Comparison of ENCODE assay signal across 8 cellular contexts in the genomic region with DNA sequence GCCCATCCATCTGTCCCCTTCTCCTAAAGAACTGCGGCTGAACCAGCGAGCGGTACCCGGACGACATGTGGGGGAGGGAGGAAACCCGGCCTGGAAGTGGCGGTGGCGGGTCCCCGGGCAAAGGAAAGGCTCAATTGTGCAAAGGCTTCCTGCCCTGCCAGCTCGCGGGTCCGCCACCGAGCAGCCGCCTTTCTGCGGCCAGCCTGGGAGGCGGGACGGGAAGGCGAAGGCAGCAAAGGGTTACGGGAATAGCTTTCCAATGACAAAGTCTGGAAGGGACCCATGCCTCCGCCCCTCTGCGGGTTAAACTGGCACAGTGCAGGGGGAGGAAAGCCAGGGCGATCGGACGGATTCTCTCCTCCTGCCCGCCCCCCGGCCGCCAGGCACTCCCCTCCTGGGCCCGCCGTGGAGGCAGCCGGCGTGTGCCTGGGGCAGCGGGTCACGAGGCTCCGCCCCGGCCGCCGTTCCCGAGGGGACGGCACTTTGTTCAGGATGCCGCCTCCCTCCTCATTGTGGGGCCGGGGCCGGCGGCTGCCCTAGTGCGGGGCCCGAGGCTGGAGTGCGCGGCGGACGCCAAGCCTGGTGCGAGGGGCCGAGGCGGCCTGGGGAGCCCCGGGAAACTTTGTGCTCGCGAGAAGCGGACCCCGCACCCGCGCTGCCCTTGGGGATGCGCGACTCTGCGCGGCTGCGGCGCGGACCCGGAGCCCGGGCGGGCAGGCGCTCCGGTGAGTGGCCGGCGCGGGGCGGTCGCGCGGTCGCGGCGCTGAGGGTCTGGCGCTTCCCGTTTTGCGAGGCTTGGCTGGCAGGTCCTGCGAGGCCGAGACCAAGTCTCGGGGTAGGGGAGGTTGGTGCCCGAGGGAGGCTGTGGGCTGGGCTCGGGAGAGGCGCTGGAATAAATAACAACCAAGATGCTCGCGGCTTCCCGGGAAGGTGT. TPM values are rescaled to one million over a fixed set of nuclear protein-coding genes. Genes with fewer than 3 reads are reported as not detected.
DNase-seq lines count a peak whose midpoint lies in the region; ATAC-seq and TF ChIP-seq lines count a peak whose summit lies in the region.

A gene with protein sequence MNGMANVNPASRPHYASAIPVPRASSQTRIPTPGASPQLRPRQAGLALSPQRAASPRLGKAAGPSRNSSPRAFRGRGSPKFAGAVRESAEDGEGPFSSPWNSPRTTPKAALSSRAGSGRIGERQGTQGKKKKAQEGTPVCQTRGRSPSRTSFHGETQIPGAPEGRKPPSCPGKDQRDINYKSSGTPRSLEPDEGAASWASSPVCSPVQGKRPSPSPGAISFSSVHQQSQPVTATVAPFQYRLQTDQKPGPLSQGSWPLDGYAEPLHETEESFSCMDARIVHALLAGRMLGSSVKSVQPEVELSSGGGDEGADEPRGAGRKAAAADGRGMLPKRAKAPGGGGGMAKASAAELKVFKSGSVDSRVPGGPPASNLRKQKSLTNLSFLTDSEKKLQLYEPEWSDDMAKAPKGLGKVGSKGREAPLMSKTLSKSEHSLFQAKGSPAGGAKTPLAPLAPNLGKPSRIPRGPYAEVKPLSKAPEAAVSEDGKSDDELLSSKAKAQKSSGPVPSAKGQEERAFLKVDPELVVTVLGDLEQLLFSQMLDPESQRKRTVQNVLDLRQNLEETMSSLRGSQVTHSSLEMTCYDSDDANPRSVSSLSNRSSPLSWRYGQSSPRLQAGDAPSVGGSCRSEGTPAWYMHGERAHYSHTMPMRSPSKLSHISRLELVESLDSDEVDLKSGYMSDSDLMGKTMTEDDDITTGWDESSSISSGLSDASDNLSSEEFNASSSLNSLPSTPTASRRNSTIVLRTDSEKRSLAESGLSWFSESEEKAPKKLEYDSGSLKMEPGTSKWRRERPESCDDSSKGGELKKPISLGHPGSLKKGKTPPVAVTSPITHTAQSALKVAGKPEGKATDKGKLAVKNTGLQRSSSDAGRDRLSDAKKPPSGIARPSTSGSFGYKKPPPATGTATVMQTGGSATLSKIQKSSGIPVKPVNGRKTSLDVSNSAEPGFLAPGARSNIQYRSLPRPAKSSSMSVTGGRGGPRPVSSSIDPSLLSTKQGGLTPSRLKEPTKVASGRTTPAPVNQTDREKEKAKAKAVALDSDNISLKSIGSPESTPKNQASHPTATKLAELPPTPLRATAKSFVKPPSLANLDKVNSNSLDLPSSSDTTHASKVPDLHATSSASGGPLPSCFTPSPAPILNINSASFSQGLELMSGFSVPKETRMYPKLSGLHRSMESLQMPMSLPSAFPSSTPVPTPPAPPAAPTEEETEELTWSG (N-terminal part only) (plus strand): TSS at position 510 of the 934 bp plus-strand sequence. CDS start 83,758 bp downstream, outside the sequence.

- H3K4me1 ChIP-seq in H9 (ENCODE audit: insufficient read depth, low read length) (no peaks in the 10 kb centered on the region; the same call in 1 of the 2 replicates), endocrine pancreas (ENCODE audit: control insufficient read depth, insufficient read depth, low read length) (no peaks in the 10 kb centered on the region), lower lobe of right lung (peaks cover 75% of the 10 kb centered on the region), subcutaneous abdominal adipose tissue (ENCODE audit: control insufficient read depth in 5 of 5, insufficient read depth in 5 of 5, low read length in 5 of 5) (peaks cover 6 to 79% (median 37%) of the 10 kb centered on the region in 5 donors)

- H3K23ac ChIP-seq in H9 (ENCODE audit: insufficient read length, low read depth, low read length), result no peak within 1 kb of the TSS

- H3K79me2 ChIP-seq in H9 (ENCODE audit: insufficient read depth, low read length), result no peaks in the 10 kb centered on the region

- peak within 1 kb of the TSS; percentile 79 to 92 for H3K4me3 Mint-ChIP-seq in H9

- H2AFZ ChIP-seq in H9 (ENCODE audit: low read length), result no peak within 1 kb of the TSS

- H3K79me1 ChIP-seq in H9 (ENCODE audit: insufficient read depth, low read depth, low read length, poor library complexity, severe bottlenecking), result no peaks in the 10 kb centered on the region

- DNase-seq in H9 (peak; percentile 74), lower lobe of right lung (peak; percentile 68), HUDEP-2 (lab: John Stamatoyannopoulos, UW; ENCODE audit: unreplicated experiment in 76 of 76) (no peak)

- ATAC-seq in SK-N-SH treated with all-trans-retinoic acid at 6 μM for 48 hours, result peak; percentile 72
- peak; percentile 74 to 79 for ATAC-seq in lower lobe of right lung
- ATAC-seq in GM18511 (IDR thresholded peaks at IDR 0.05; ENCODE audit: unreplicated experiment), result no peak

- no peak within 1 kb of the TSS for H2BK20ac ChIP-seq in H9 (ENCODE audit: low read depth, low read length, poor library complexity, severe bottlenecking)

- no peak within 1 kb of the TSS; the same call in 1 of the 2 replicates for H3K14ac ChIP-seq in H9 (ENCODE audit: insufficient read depth, low read length)

- H3K4ac ChIP-seq in H9 (ENCODE audit: low read depth, low read length), result no peak within 1 kb of the TSS

- TF ChIP-seq CTCF in C4-2B (conservative IDR thresholded peaks at IDR 0.05) (no peak), H9 (conservative IDR thresholded peaks at IDR 0.05) (no peak), lower lobe of right lung (IDR thresholded peaks at IDR 0.05) (no peak)

- H4K91ac ChIP-seq in H9 (ENCODE audit: insufficient read length, low read depth, low read length), result no peak within 1 kb of the TSS

- H3K4me3 ChIP-seq in endocrine pancreas (ENCODE audit: control insufficient read depth, insufficient read depth, low read length) (peak within 1 kb of the TSS; percentile 51), lower lobe of right lung (peak within 1 kb of the TSS; percentile 64), subcutaneous abdominal adipose tissue (ENCODE audit: low read depth in 1 of 5, low read length in 5 of 5) (peak within 1 kb of the TSS; percentile 63 to 86 (median 77))

- peaks cover 77% of the 10 kb centered on the region for H3K27me3 Mint-ChIP-seq in H9 (ENCODE audit: low read depth)

- H3K36me3 ChIP-seq in endocrine pancreas (ENCODE audit: control insufficient read depth, insufficient read depth, low read length) (no peaks in the 10 kb centered on the region), lower lobe of right lung (no peaks in the 10 kb centered on the region), subcutaneous abdominal adipose tissue (ENCODE audit: control insufficient read depth in 5 of 5, insufficient read depth in 5 of 5, low read length in 5 of 5) (no peaks in the 10 kb centered on the region)

- H4K20me1 ChIP-seq in H9 (ENCODE audit: control insufficient read depth, insufficient read depth, insufficient read length), result no peaks in the 10 kb centered on the region

- H2BK15ac ChIP-seq in H9 (ENCODE audit: low read depth, low read length), result no peak within 1 kb of the TSS; the same call in 1 of the 2 replicates

- peaks cover 23% of the 10 kb centered on the region for H3K23me2 ChIP-seq in H9 (ENCODE audit: insufficient read length, low read depth, low read length, poor library complexity, severe bottlenecking)

- no peak within 1 kb of the TSS for H3K18ac ChIP-seq in H9 (ENCODE audit: insufficient read length, low read depth, low read length)

- no peak within 1 kb of the TSS for H4K8ac ChIP-seq in H9 (replicated peaks; ENCODE audit: insufficient read length, low read depth, low read length)

- no peak within 1 kb of the TSS for H3K56ac ChIP-seq in H9 (ENCODE audit: insufficient read length, low read depth, low read length)

- peak within 1 kb of the TSS; percentile 95 for H3K4me2 ChIP-seq in H9 (ENCODE audit: insufficient read depth, insufficient read length, low read length)

- no peak within 1 kb of the TSS for H3T11ph ChIP-seq in H9 (ENCODE audit: low read length)

- no peak within 1 kb of the TSS for H2BK12ac ChIP-seq in H9 (ENCODE audit: insufficient read length, low read depth, low read length)

- intact Hi-C loops in lower lobe of right lung (cut with DNase I), result no loop called here

- no peak within 1 kb of the TSS for H4K5ac ChIP-seq in H9 (ENCODE audit: insufficient read length, low read depth, low read length)

- H3K9ac ChIP-seq in H9 (ENCODE audit: extremely low read depth, insufficient read length, low read length) (no peak within 1 kb of the TSS), endocrine pancreas (ENCODE audit: control insufficient read depth, insufficient read depth, low read length) (peak within 1 kb of the TSS; percentile 27), subcutaneous abdominal adipose tissue (ENCODE audit: low read length in 5 of 5) (peak within 1 kb of the TSS; percentile 19 to 87 (median 77))

- no peak within 1 kb of the TSS for H2BK120ac ChIP-seq in H9 (ENCODE audit: low read depth, low read length, poor library complexity, severe bottlenecking)

- H3K27me3 ChIP-seq in H9 (ENCODE audit: insufficient read depth, low read length) (peaks cover 7% of the 10 kb centered on the region; the same call in 1 of the 2 replicates), endocrine pancreas (ENCODE audit: control insufficient read depth, insufficient read depth, low read length) (no peaks in the 10 kb centered on the region), lower lobe of right lung (ENCODE audit: low read depth) (peaks cover 21% of the 10 kb centered on the region), subcutaneous abdominal adipose tissue (ENCODE audit: control insufficient read depth in 5 of 5, insufficient read depth in 4 of 5, low read length in 5 of 5) (peaks cover 0 to 23% (median 12%) of the 10 kb centered on the region in 5 donors)

- H3K27ac Mint-ChIP-seq in H9, result no peak within 1 kb of the TSS

- no peak within 1 kb of the TSS for H2AK5ac ChIP-seq in H9 (ENCODE audit: insufficient read length, low read length)

- H3K27ac ChIP-seq in C4-2B (peak within 1 kb of the TSS; percentile 10), H9 (ENCODE audit: insufficient read length, low read depth, low read length) (no peak within 1 kb of the TSS), lower lobe of right lung (peak within 1 kb of the TSS; percentile 81), subcutaneous abdominal adipose tissue (ENCODE audit: low read depth, low read length) (peak within 1 kb of the TSS; percentile 84)

- peaks cover 18 to 31% of the 10 kb centered on the region in 2 experiments for H3K4me1 Mint-ChIP-seq in H9

- H3K9me3 ChIP-seq in H9 (ENCODE audit: control insufficient read depth, low read depth, low read length), result no peaks in the 10 kb centered on the region
- no peaks in the 10 kb centered on the region for H3K9me3 ChIP-seq in endocrine pancreas (ENCODE audit: control insufficient read depth, low read length)
- no peaks in the 10 kb centered on the region for H3K9me3 ChIP-seq in lower lobe of right lung
- no peaks in the 10 kb centered on the region for H3K9me3 ChIP-seq in subcutaneous abdominal adipose tissue (ENCODE audit: control insufficient read depth in 5 of 5, low read length in 5 of 5)

- H3K36me3 Mint-ChIP-seq in H9 (ENCODE audit: insufficient read depth in 1 of 3, low read depth in 3 of 3), result no peaks in the 10 kb centered on the region

- WGBS in H9 (ENCODE audit: extremely low coverage, insufficient read length, low lambda C conversion rate), result no CpG with 5 or more reads among the region's 93 CpGs

- no peak within 1 kb of the TSS for H2BK5ac ChIP-seq in H9 (ENCODE audit: insufficient read length, low read length)

- peaks cover 0 to 6% of the 10 kb centered on the region in 2 experiments; a peak in 2 of 5 replicates for H3K9me3 Mint-ChIP-seq in H9

TF ChIP-seq in SK-N-SH treated with all-trans-retinoic acid at 6 μM for 48 hours, 23 proteins besides CTCF, POLR2A, EP300 and RAD21 (continues in another document):
- no peak for TF ChIP-seq RARB (CRISPR knock-in tag; IDR thresholded peaks at IDR 0.05)

RNA-seq across cellular contexts. Expression of the gene that starts here (rescaled TPM):
- total RNA-seq in H9 (2021) (20.5 and 21.6 TPM in 2 replicates), lower lobe of right lung (24.5 TPM)

Comparison
In these comparisons a context has a peak if more than half of its experiments do, and no peak if none do; other contexts are left out.
1. DNase-seq: peak in H9 (single experiment) and lower lobe of right lung (single experiment); none in HUDEP-2 (0 of 76).
2. Peak in every context shown above with its lines, with median percentiles within 50 percentile points of each other: H3K4me3 ChIP-seq.